22 cellular contexts compared by ENCODE assay signal in the genomic region with DNA sequence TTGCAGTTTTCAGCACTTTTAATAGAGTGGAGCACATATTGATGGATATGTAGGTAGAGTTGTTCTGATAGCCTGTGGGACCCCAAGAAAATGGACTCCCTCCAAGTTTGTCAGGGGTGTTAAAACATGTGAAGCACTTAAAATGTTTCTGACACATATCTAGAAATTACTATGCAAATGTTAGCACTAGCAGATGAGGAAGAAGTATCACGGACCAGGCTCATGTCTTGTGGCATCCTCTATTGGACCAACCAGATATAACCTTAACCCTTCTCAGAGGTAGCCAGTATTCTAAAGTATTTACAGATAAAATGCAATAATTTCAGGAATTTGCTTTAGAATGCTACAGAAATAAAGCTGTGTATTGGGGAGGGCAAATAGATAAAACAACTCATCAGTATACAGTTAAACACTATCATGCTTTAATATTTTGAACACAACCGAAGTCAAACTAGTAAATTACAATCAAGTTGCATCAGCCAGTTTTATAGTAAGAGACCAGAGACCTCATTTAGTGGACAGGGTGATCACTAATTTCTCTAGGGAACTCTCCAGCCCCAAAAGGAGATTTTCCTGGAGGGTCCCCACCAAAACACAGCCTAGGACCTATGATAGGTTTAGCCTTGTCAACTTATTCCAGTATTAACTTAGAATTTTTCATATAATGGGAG.
"Had no signal": no experiment of that assay in that cellular context is flagged by ENCODE, and none has a peak within 500 bp of the region (broad histone marks: within the 10 kb centered on the region; RNA-seq: fewer than 3 reads in every experiment).

No MANE protein-coding gene starts in this region.

- H3K36me3 ChIP-seq: esophagus muscularis mucosa, heart right ventricle, left lung, prostate gland, right atrium auricular region, thyroid gland had no signal

- ATAC-seq: activated T-helper 17 cell treated with anti-CD3 and anti-CD28 coated beads, Interleukin-2, amount 50 U/mL, for 72 hours; heart right ventricle; left lung had no signal

- FAIRE-seq: endothelial cell of umbilical vein had no signal

- H3K9me3 ChIP-seq: esophagus muscularis mucosa, prostate gland, thyroid gland had no signal

- DNase-seq: activated B cell treated with CpG ODN at 0.5 μM for 24 hours; activated CD4-positive, alpha-beta memory T cell treated with anti-CD3 and anti-CD28 coated beads for 36 hours; activated CD4-positive, alpha-beta T cell treated with anti-CD3 and anti-CD28 coated beads for 4 hours; activated naive CD4-positive, alpha-beta T cell; activated naive CD8-positive, alpha-beta T cell treated with anti-CD3 and anti-CD28 coated beads for 36 hours; activated T-cell treated with anti-CD3 and anti-CD28 coated beads for 4 hours; amygdala; effector memory CD4-positive, alpha-beta T cell; heart right ventricle; left lung; mammary epithelial cell; occipital lobe; stimulated activated CD4-positive, alpha-beta T cell treated with anti-CD3 and anti-CD28 coated beads, Interleukin-12 subunit alpha, Interleukin-12 subunit beta, amount 100 ng/mL, for 4 hours; stimulated activated CD4-positive, alpha-beta T cell treated with anti-CD3 and anti-CD28 coated beads, Interleukin-1b, Interleukin-23, amount 100 ng/mL, for 48 hours; stimulated activated naive CD4-positive, alpha-beta T cell treated with Interleukin-2 at 50 U/mL for 16 hours; thyroid gland had no signal

- H3K4me3 Mint-ChIP-seq: activated B cell treated with CpG ODN at 0.5 μM for 24 hours; activated CD4-positive, alpha-beta memory T cell treated with anti-CD3 and anti-CD28 coated beads for 36 hours; activated naive CD8-positive, alpha-beta T cell treated with anti-CD3 and anti-CD28 coated beads for 36 hours; activated T-helper 17 cell treated with anti-CD3 and anti-CD28 coated beads, Interleukin-2, amount 50 U/mL, for 72 hours; dendritic cell treated with granulocyte-macrophage colony-stimulating factor and Interleukin-4, amounts not matched to agents 40 ng/mL and 50 ng/mL, for 4 days had no signal

- H3K4me1 Mint-ChIP-seq: activated B cell treated with CpG ODN at 0.5 μM for 24 hours; activated naive CD8-positive, alpha-beta T cell treated with anti-CD3 and anti-CD28 coated beads for 36 hours; activated T-helper 17 cell treated with anti-CD3 and anti-CD28 coated beads, Interleukin-2, amount 50 U/mL, for 72 hours had no signal

- H3K4me1 ChIP-seq: esophagus muscularis mucosa, heart right ventricle, left lung, prostate gland, right atrium auricular region, thyroid gland had no signal

- H3K4me3 ChIP-seq: esophagus muscularis mucosa, heart right ventricle, left lung, prostate gland, right atrium auricular region, thyroid gland had no signal

- H3K27me3 ChIP-seq: esophagus muscularis mucosa, heart right ventricle, left lung, right atrium auricular region, thyroid gland had no signal

- H3K36me3 Mint-ChIP-seq: activated CD4-positive, alpha-beta memory T cell treated with anti-CD3 and anti-CD28 coated beads for 36 hours had no signal

- H3K27me3 Mint-ChIP-seq: activated B cell treated with CpG ODN at 0.5 μM for 24 hours; activated CD4-positive, alpha-beta memory T cell treated with anti-CD3 and anti-CD28 coated beads for 36 hours; activated naive CD8-positive, alpha-beta T cell treated with anti-CD3 and anti-CD28 coated beads for 36 hours; activated T-helper 17 cell treated with anti-CD3 and anti-CD28 coated beads, Interleukin-2, amount 50 U/mL, for 72 hours; dendritic cell treated with granulocyte-macrophage colony-stimulating factor and Interleukin-4, amounts not matched to agents 40 ng/mL and 50 ng/mL, for 4 days had no signal

- H3K27ac ChIP-seq: esophagus muscularis mucosa, heart right ventricle, left lung, prostate gland, right atrium auricular region, thyroid gland had no signal

- H3K27ac Mint-ChIP-seq: activated B cell treated with CpG ODN at 0.5 μM for 24 hours; activated CD4-positive, alpha-beta memory T cell treated with anti-CD3 and anti-CD28 coated beads for 36 hours; activated naive CD8-positive, alpha-beta T cell treated with anti-CD3 and anti-CD28 coated beads for 36 hours; activated T-helper 17 cell treated with anti-CD3 and anti-CD28 coated beads, Interleukin-2, amount 50 U/mL, for 72 hours; dendritic cell treated with granulocyte-macrophage colony-stimulating factor and Interleukin-4, amounts not matched to agents 40 ng/mL and 50 ng/mL, for 4 days had no signal
